Comparison of ENCODE assay signal across 9 cellular contexts in the genomic region with DNA sequence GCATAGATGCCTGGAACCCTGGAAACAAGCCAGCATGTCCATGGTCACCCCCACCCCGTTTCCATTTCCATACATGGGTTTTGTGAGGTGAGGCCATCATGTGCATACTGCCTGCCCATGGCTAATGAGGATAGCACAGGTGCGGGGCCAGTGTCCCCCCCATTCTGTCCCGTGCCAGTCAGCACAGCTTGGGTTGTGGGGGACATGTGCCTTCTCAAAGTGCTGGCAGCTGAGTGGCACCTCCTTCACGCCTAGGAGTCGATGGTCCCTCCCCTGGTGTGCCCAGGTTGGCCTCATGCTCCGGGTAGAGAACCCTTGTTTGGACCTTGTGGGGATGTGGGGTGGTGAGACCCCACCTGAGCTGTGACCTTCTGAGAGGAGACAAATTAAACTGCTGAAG. TPM values are rescaled to one million over a fixed set of nuclear protein-coding genes. Genes with fewer than 3 reads are reported as not detected.
DNase-seq lines count a peak whose midpoint lies in the region; ATAC-seq, FAIRE-seq and TF ChIP-seq lines count a peak whose summit lies in the region.
"Had no signal": no experiment of that assay in that cellular context is flagged by ENCODE, and none has a peak within 500 bp of the region (broad histone marks: within the 10 kb centered on the region; RNA-seq: fewer than 3 reads in every experiment).

No MANE protein-coding gene starts in this region.

- H3K4me1 Mint-ChIP-seq in activated naive CD8-positive, alpha-beta T cell (ENCODE audit: low read depth): peaks cover 76% of the 10 kb centered on the region
- H3K4me1 Mint-ChIP-seq in activated naive CD8-positive, alpha-beta T cell treated with anti-CD3 and anti-CD28 coated beads for 36 hours: peaks cover 66% of the 10 kb centered on the region

- POLR2A ChIA-PET in GM12878 (lab: Charles Lee): no interaction called here

- TF ChIP-seq RAD21 in GM12878 (IDR thresholded peaks at IDR 0.05; ENCODE audit: insufficient read depth, low read depth, low read length): no peak

- H3K36me3 Mint-ChIP-seq in activated naive CD8-positive, alpha-beta T cell: peaks cover 5% of the 10 kb centered on the region
- H3K36me3 Mint-ChIP-seq in activated naive CD8-positive, alpha-beta T cell treated with anti-CD3 and anti-CD28 coated beads for 36 hours: peaks cover 40% of the 10 kb centered on the region

- 68% methylated on average over 6 of the region's 6 CpGs for WGBS in GM12878 (ENCODE audit: insufficient coverage, insufficient replicate concordance, low lambda C conversion rate, missing lambda C conversion rate)

- TF ChIP-seq CTCF in GM12878 (IDR thresholded peaks at IDR 0.05 in 2 of 3, conservative IDR thresholded peaks at IDR 0.05 in 1 of 3; ENCODE audit: control insufficient read depth in 2 of 3, extremely low read depth in 1 of 3, insufficient read depth in 1 of 3, low read depth in 3 of 3, low read length in 3 of 3): no peak
- TF ChIP-seq CTCF in upper lobe of right lung (IDR thresholded peaks at IDR 0.05): no peak
- TF ChIP-seq CTCF in GM20000 (IDR thresholded peaks at IDR 0.05; ENCODE audit: extremely low read depth, missing control alignments): no peak

- no peak for TF ChIP-seq POLR2A in GM12878 (IDR thresholded peaks at IDR 0.05; ENCODE audit: low read depth, low read length)

- H3K4me3 ChIP-seq in GM12878: no peak overlapping the region
- no peak overlapping the region for H3K4me3 ChIP-seq in upper lobe of right lung

- DNase-seq in activated naive CD8-positive, alpha-beta T cell treated with anti-CD3 and anti-CD28 coated beads for 36 hours: no peak
- DNase-seq in GM12878 (ENCODE audit: low read depth, low spot score): no peak
- no peak for DNase-seq in left lobe of liver (ENCODE audit: low spot score)
- no peak for DNase-seq in upper lobe of right lung
- DNase-seq in RCC 7860 (ENCODE audit: low spot score): no peak
- DNase-seq in NCI-H1930 (lab: John Stamatoyannopoulos, UW): no peak
- no peak for DNase-seq in GM20000 (ENCODE audit: low spot score)

- peak overlapping the region; percentile 17 for H3K4me2 ChIP-seq in GM12878 (ENCODE audit: control insufficient read depth, insufficient read depth)

- peak overlapping the region; percentile 64 for H3K4me3 Mint-ChIP-seq in activated naive CD8-positive, alpha-beta T cell
- no peak overlapping the region for H3K4me3 Mint-ChIP-seq in activated naive CD8-positive, alpha-beta T cell treated with anti-CD3 and anti-CD28 coated beads for 36 hours

- H3K9me3 Mint-ChIP-seq in activated naive CD8-positive, alpha-beta T cell (ENCODE audit: low read depth): no peaks in the 10 kb centered on the region
- no peaks in the 10 kb centered on the region for H3K9me3 Mint-ChIP-seq in activated naive CD8-positive, alpha-beta T cell treated with anti-CD3 and anti-CD28 coated beads for 36 hours
- H3K9me3 Mint-ChIP-seq: activated naive CD4-positive, alpha-beta T cell treated with anti-CD3 and anti-CD28 coated beads, Interleukin-2, amount 50 U/mL, for 72 hours had no signal

- H3K4me1 ChIP-seq in GM12878 (ENCODE audit: control insufficient read depth, insufficient read depth, low read length) (peaks cover 3% of the 10 kb centered on the region), upper lobe of right lung (peaks cover 76% of the 10 kb centered on the region)

- H3K9me3 ChIP-seq in GM12878 (replicated peaks; ENCODE audit: control insufficient read depth, insufficient read depth, low read length): no peaks in the 10 kb centered on the region
- H3K9me3 ChIP-seq in upper lobe of right lung: no peaks in the 10 kb centered on the region

- TF ChIP-seq EP300 in GM12878 (IDR thresholded peaks at IDR 0.05; ENCODE audit: borderline replicate concordance in 1 of 2, control insufficient read depth in 1 of 2, low read depth in 2 of 2, low read length in 2 of 2): no peak

- peak; percentile 15; the same call in 2 of the 3 replicates for ATAC-seq in GM12878
- ATAC-seq in left lobe of liver: peak; percentile 50
- peak; percentile 40 for ATAC-seq in upper lobe of right lung

- intact Hi-C loops in GM12878 (cut with micrococcal nuclease; ENCODE audit: unreplicated experiment) (no loop called here), upper lobe of right lung (cut with DNase I) (no loop called here)

- H4K20me1 ChIP-seq in GM12878 (ENCODE audit: control insufficient read depth, insufficient read depth): peaks cover 12% of the 10 kb centered on the region

- RAD21 ChIA-PET in GM12878 (lab: Charles Lee; ENCODE audit: unreplicated experiment): interaction anchor here (0.7 to 1.2 kb wide), 4 partner anchors 18 to 52 kb away, joined by 3 to 4 read pairs (median 3); no protein-coding TSS in a partner anchor

- SMC1A ChIA-PET in GM12878 (lab: Charles Lee; ENCODE audit: uncharacterized antibody, unreplicated experiment): interaction anchor here (0.7 to 1.3 kb wide), 6 partner anchors 9 to 174 kb away, joined by 3 to 6 read pairs (median 4); no protein-coding TSS in a partner anchor

- H3K79me2 ChIP-seq in GM12878 (ENCODE audit: control insufficient read depth, insufficient read depth, low read length): peaks cover 86% of the 10 kb centered on the region

- peak overlapping the region; percentile 23 for H3K27ac Mint-ChIP-seq in activated naive CD8-positive, alpha-beta T cell
- no peak overlapping the region for H3K27ac Mint-ChIP-seq in activated naive CD8-positive, alpha-beta T cell treated with anti-CD3 and anti-CD28 coated beads for 36 hours
- H3K27ac Mint-ChIP-seq: activated naive CD4-positive, alpha-beta T cell treated with anti-CD3 and anti-CD28 coated beads, Interleukin-2, amount 50 U/mL, for 72 hours had no signal

- H3K27me3 Mint-ChIP-seq in activated naive CD8-positive, alpha-beta T cell: no peaks in the 10 kb centered on the region
- no peaks in the 10 kb centered on the region for H3K27me3 Mint-ChIP-seq in activated naive CD8-positive, alpha-beta T cell treated with anti-CD3 and anti-CD28 coated beads for 36 hours

- H3K36me3 ChIP-seq in GM12878 (ENCODE audit: control insufficient read depth in 2 of 2, insufficient read depth in 2 of 2, low read length in 1 of 2) (peaks cover 0 to 2% of the 10 kb centered on the region in 2 experiments; a peak in 2 of 4 replicates), upper lobe of right lung (no peaks in the 10 kb centered on the region)

- H3K9ac ChIP-seq in GM12878 (ENCODE audit: control insufficient read depth, insufficient read depth, low read length): no peak overlapping the region

- FAIRE-seq in GM12878 (lab: Jason Lieb, UNC): no peak
- no peak for FAIRE-seq in RCC 7860 (lab: Jason Lieb, UNC)

- H3K27me3 ChIP-seq in GM12878 (replicated peaks in 1 of 2; ENCODE audit: control insufficient read depth in 2 of 2, insufficient read depth in 2 of 2, low read length in 1 of 2) (no peaks in the 10 kb centered on the region), upper lobe of right lung (no peaks in the 10 kb centered on the region)

- no peak overlapping the region for H3K27ac ChIP-seq in GM12878 (ENCODE audit: control insufficient read depth, insufficient read depth)
- H3K27ac ChIP-seq in upper lobe of right lung: no peak overlapping the region

- no peak overlapping the region for H2AFZ ChIP-seq in GM12878 (ENCODE audit: control insufficient read depth, low read depth, low read length)

- no TSS peak for BruUV-seq in GM12878 (replicated peaks; lab: Mats Ljungman, UMichigan)

- in situ Hi-C loops in GM12878 (cut with MboI): no loop called here

- CTCF ChIA-PET in GM12878 (lab: Yijun Ruan, JAX): interaction anchor here (0.5 to 2.4 kb wide), 13 partner anchors 9 to 189 kb away, joined by 3 to 13 read pairs (median 4); no protein-coding TSS in a partner anchor

TF ChIP-seq in GM12878, 131 proteins besides CTCF, POLR2A, EP300 and RAD21 (continues in another document):
- TF ChIP-seq, protein P1, sequence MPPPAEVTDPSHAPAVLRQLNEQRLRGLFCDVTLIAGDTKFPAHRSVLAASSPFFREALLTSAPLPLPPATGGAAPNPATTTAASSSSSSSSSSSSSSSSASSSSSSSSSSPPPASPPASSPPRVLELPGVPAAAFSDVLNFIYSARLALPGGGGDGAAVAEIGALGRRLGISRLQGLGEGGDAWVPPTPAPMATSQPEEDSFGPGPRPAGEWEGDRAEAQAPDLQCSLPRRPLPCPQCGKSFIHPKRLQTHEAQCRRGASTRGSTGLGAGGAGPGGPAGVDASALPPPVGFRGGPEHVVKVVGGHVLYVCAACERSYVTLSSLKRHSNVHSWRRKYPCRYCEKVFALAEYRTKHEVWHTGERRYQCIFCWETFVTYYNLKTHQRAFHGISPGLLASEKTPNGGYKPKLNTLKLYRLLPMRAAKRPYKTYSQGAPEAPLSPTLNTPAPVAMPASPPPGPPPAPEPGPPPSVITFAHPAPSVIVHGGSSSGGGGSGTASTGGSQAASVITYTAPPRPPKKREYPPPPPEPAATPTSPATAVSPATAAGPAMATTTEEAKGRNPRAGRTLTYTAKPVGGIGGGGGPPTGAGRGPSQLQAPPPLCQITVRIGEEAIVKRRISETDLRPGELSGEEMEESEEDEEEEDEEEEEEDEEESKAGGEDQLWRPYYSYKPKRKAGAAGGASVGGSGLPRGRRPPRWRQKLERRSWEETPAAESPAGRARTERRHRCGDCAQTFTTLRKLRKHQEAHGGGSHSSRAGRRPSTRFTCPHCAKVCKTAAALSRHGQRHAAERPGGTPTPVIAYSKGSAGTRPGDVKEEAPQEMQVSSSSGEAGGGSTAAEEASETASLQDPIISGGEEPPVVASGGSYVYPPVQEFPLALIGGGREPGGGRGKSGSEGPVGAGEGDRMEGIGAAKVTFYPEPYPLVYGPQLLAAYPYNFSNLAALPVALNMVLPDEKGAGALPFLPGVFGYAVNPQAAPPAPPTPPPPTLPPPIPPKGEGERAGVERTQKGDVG (CRISPR knock-in tag; IDR thresholded peaks at IDR 0.05): no peak
- no peak for TF ChIP-seq NFXL1 (IDR thresholded peaks at IDR 0.05; ENCODE audit: borderline replicate concordance)

RNA-seq across cellular contexts. Expression of gene YY1, which starts 7.2 kb away (rescaled TPM):
- 100 to 1,000 TPM; 109 to 119 TPM for total RNA-seq in activated naive CD8-positive, alpha-beta T cell treated with anti-CD3 and anti-CD28 coated beads for 36 hours
- total RNA-seq in GM12878 (2013; cell fraction: nucleolus; rRNA removed): 61.9 and 62.1 TPM in 2 replicates
- 34.2 and 35.3 TPM in 2 replicates for total RNA-seq in GM12878 (2014; rRNA removed)
- total RNA-seq in GM12878 (2014; rRNA removed; fragmentation: Illumina TruSeq; extraction: Trizol): 42.7 and 44.8 TPM in 2 replicates
- total RNA-seq in GM12878 (2021): 74.0 and 77.2 TPM in 2 replicates
- polyA plus RNA-seq in GM12878 (2011; ENCODE audit: low read depth): 17.9 TPM
- 52.0 and 75.3 TPM in 2 replicates for polyA plus RNA-seq in GM12878 (2011; rRNA removed)
- 23.8 and 29.4 TPM in 2 replicates for polyA plus RNA-seq in GM12878 (2011; cell fraction: cytosol; rRNA removed)
- polyA plus RNA-seq in GM12878 (2011; cell fraction: nucleus; rRNA removed): 27.5 and 27.6 TPM in 2 replicates
- 34.6 and 44.3 TPM in 2 replicates for polyA plus RNA-seq in GM12878 (2012)
- 49.4 and 58.5 TPM in 2 replicates for polyA plus RNA-seq in GM12878 (2014; fragmentation: Illumina TruSeq; extraction: Trizol)
- polyA plus RNA-seq in GM12878 (2014; fragmentation: Nextera tagmentation; extraction: Ambion mirVana): 10 to 100 TPM; 23.7 to 46.4 TPM
- 23.5 and 24.4 TPM in 2 replicates for polyA plus RNA-seq in GM12878 (2014; rRNA removed)
- polyA plus RNA-seq in GM12878 (2016; fragmentation: Nextera tagmentation; extraction: Ambion mirVana): 10 to 100 TPM; 32.7 to 35.0 TPM
- polyA minus RNA-seq in GM12878 (2011; rRNA and poly(A)+ RNA removed): 29.7 and 39.0 TPM in 2 replicates
- 12.2 and 23.7 TPM in 2 replicates for polyA minus RNA-seq in GM12878 (2011; cell fraction: cytosol; rRNA and poly(A)+ RNA removed)
- 12.7 and 20.0 TPM in 2 replicates for polyA minus RNA-seq in GM12878 (2011; cell fraction: nucleus; rRNA and poly(A)+ RNA removed)
- 34.2 TPM for total RNA-seq in left lobe of liver
- total RNA-seq in upper lobe of right lung: 69.4 TPM
